ENCODE assay signal across 27 cellular contexts in the genomic region with DNA sequence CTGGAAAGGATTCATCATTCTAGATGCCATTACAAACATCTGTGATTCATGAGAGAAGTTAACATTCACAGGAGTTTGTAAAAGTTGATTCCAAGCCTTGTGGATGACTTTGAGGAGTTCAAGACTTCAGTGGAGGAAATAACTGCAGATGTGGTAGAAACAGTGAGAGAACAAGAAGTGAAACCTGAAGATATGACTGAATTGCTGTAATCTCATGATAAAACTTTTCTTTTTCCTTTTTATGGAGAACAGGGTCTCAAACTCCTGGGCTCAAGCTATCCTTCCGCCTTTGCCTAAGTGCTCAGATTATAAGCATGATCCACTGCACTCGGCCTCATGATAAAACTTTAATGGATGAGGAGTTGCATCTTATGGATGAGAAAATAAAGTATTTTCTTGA.
DNase-seq lines count a peak whose midpoint lies in the region; ATAC-seq, FAIRE-seq and TF ChIP-seq lines count a peak whose summit lies in the region.
"Had no signal": no experiment of that assay in that cellular context is flagged by ENCODE, and none has a peak within 500 bp of the region (broad histone marks: within the 10 kb centered on the region; RNA-seq: fewer than 3 reads in every experiment).

No MANE protein-coding gene starts in this region.

- ATAC-seq in GM19351 (IDR thresholded peaks at IDR 0.05; ENCODE audit: unreplicated experiment) (peak; percentile 44), GM12878 (no peak), gastroesophageal sphincter (no peak)
- ATAC-seq in activated CD4-positive, alpha-beta T cell treated with anti-CD3 and anti-CD28 coated beads for 36 hours = no peak
- ATAC-seq: A549 had no signal

- H3K27ac ChIP-seq in GM12878 (ENCODE audit: control insufficient read depth, insufficient read depth) (no peak overlapping the region), gastroesophageal sphincter (no peak overlapping the region), sigmoid colon (no peak overlapping the region)
- H3K27ac ChIP-seq: A549; BLaER1 treated with 17β-estradiol and CSF1 and Interleukin-3, amounts not matched to agents 10 nM and 100 nM; SJSA1 had no signal

- H3K27me3 ChIP-seq in GM12878 (replicated peaks in 1 of 2; ENCODE audit: control insufficient read depth in 2 of 2, insufficient read depth in 2 of 2, low read length in 1 of 2) (no peaks in the 10 kb centered on the region; a peak in 1 of 4 replicates), gastroesophageal sphincter (no peaks in the 10 kb centered on the region), sigmoid colon (no peaks in the 10 kb centered on the region)
- H3K27me3 ChIP-seq: SJSA1 had no signal

- H3K4me3 ChIP-seq in GM12878 (no peak overlapping the region), gastroesophageal sphincter (no peak overlapping the region), sigmoid colon (no peak overlapping the region)
- H3K4me3 ChIP-seq: A549; BLaER1 treated with 17β-estradiol and CSF1 and Interleukin-3, amounts not matched to agents 10 nM and 100 nM; SJSA1 had no signal

- peak; percentile 43 for FAIRE-seq in GM12891 (lab: Jason Lieb, UNC)
- no peak for FAIRE-seq in GM12878 (lab: Jason Lieb, UNC)
- FAIRE-seq: A549, GM12892, H1, RCC 7860 had no signal

- no peak for DNase-seq in GM12891 (ENCODE audit: insufficient read length, low spot score)
- DNase-seq in NCI-H226 = peak; percentile 29
- no peak for DNase-seq in GM12878 (ENCODE audit: low read depth, low spot score)
- no peak for DNase-seq in activated CD4-positive, alpha-beta T cell treated with anti-CD3 and anti-CD28 coated beads for 36 hours
- DNase-seq in sigmoid colon = no peak
- DNase-seq: AML-193; Caco-2; CD4-positive, alpha-beta memory T cell; EL; GDM1; HCEC 1CT; IMR-90; KG1; MM.1S; NCI-H1105; NCI-H2029; NCI-H446 treated with DMSO at 0.1 percent for 48 hours; NCI-H82; NK-92 treated with Interleukin-12 subunit alpha and Interleukin-12 subunit beta, amount 100 ng/mL, for 24 hours had no signal

- CTCF ChIA-PET in GM12878 (lab: Yijun Ruan, JAX) = no interaction called here
- CTCF ChIA-PET in activated CD4-positive, alpha-beta T cell treated with anti-CD3 and anti-CD28 coated beads for 36 hours (lab: Charles Lee) = no interaction called here

- H3K27ac Mint-ChIP-seq in activated CD4-positive, alpha-beta T cell treated with anti-CD3 and anti-CD28 coated beads for 36 hours = no peak overlapping the region
- H3K27ac Mint-ChIP-seq: CD4-positive, alpha-beta memory T cell had no signal

- TF ChIP-seq POLR2A in GM12891 (IDR thresholded peaks at IDR 0.05; ENCODE audit: low read depth, low read length) (no peak), GM12878 (IDR thresholded peaks at IDR 0.05; ENCODE audit: low read depth, low read length) (no peak), gastroesophageal sphincter (IDR thresholded peaks at IDR 0.05) (no peak), sigmoid colon (IDR thresholded peaks at IDR 0.05) (no peak)

- H4K20me1 ChIP-seq in GM12878 (ENCODE audit: control insufficient read depth, insufficient read depth) = no peaks in the 10 kb centered on the region
- H4K20me1 ChIP-seq: BLaER1 treated with 17β-estradiol and CSF1 and Interleukin-3, amounts not matched to agents 10 nM and 100 nM had no signal

- H3K9ac ChIP-seq in GM12878 (ENCODE audit: control insufficient read depth, insufficient read depth, low read length) = no peak overlapping the region
- H3K9ac ChIP-seq: BLaER1 treated with 17β-estradiol and CSF1 and Interleukin-3, amounts not matched to agents 10 nM and 100 nM had no signal

- TF ChIP-seq EP300 in GM12878 (IDR thresholded peaks at IDR 0.05; ENCODE audit: borderline replicate concordance in 1 of 2, control insufficient read depth in 1 of 2, low read depth in 2 of 2, low read length in 2 of 2) (no peak), gastroesophageal sphincter (IDR thresholded peaks at IDR 0.05) (no peak), sigmoid colon (IDR thresholded peaks at IDR 0.05) (no peak)

- no peak overlapping the region for H2AFZ ChIP-seq in GM12878 (ENCODE audit: control insufficient read depth, low read depth, low read length)

- in situ Hi-C loops in GM12878 (cut with MboI) = no loop called here

- H3K4me3 Mint-ChIP-seq in activated CD4-positive, alpha-beta T cell treated with anti-CD3 and anti-CD28 coated beads for 36 hours = no peak overlapping the region
- H3K4me3 Mint-ChIP-seq: CD4-positive, alpha-beta memory T cell had no signal

- no TSS peak for BruUV-seq in GM12878 (replicated peaks; lab: Mats Ljungman, UMichigan)

- H3K36me3 ChIP-seq in GM12878 (ENCODE audit: control insufficient read depth in 2 of 2, insufficient read depth in 2 of 2, low read length in 1 of 2) (no peaks in the 10 kb centered on the region), gastroesophageal sphincter (no peaks in the 10 kb centered on the region), sigmoid colon (no peaks in the 10 kb centered on the region)
- H3K36me3 ChIP-seq: BLaER1 treated with 17β-estradiol and CSF1 and Interleukin-3, amounts not matched to agents 10 nM and 100 nM; SJSA1 had no signal

- H3K36me3 Mint-ChIP-seq in activated CD4-positive, alpha-beta T cell treated with anti-CD3 and anti-CD28 coated beads for 36 hours (ENCODE audit: low read depth) = no peaks in the 10 kb centered on the region
- H3K36me3 Mint-ChIP-seq: CD4-positive, alpha-beta memory T cell had no signal

- POLR2A ChIA-PET in GM12878 (lab: Charles Lee) = no interaction called here
- POLR2A ChIA-PET in activated CD4-positive, alpha-beta T cell treated with anti-CD3 and anti-CD28 coated beads for 36 hours (lab: Charles Lee) = no interaction called here

- TF ChIP-seq RAD21 in GM12878 (IDR thresholded peaks at IDR 0.05; ENCODE audit: insufficient read depth, low read depth, low read length) = no peak

- peaks cover 5% of the 10 kb centered on the region for H3K27me3 Mint-ChIP-seq in activated CD4-positive, alpha-beta T cell treated with anti-CD3 and anti-CD28 coated beads for 36 hours

- no peaks in the 10 kb centered on the region for H3K4me1 Mint-ChIP-seq in activated CD4-positive, alpha-beta T cell treated with anti-CD3 and anti-CD28 coated beads for 36 hours
- H3K4me1 Mint-ChIP-seq: CD4-positive, alpha-beta memory T cell had no signal

- no peaks in the 10 kb centered on the region for H3K79me2 ChIP-seq in GM12878 (ENCODE audit: control insufficient read depth, insufficient read depth, low read length)

- 30% methylated on average over 2 of the region's 2 CpGs for WGBS in GM12878 (ENCODE audit: insufficient coverage, insufficient replicate concordance, low lambda C conversion rate, missing lambda C conversion rate)
- 82 to 100% methylated on average over 1 to 2 of the region's 2 CpGs for WGBS in gastroesophageal sphincter (ENCODE audit: low coverage in 1 of 2), 2 donors
- 93 to 94% methylated on average over 2 of the region's 2 CpGs for WGBS in sigmoid colon, 2 donors

- TF ChIP-seq CTCF in GM12878 (IDR thresholded peaks at IDR 0.05 in 2 of 3, conservative IDR thresholded peaks at IDR 0.05 in 1 of 3; ENCODE audit: control insufficient read depth in 2 of 3, extremely low read depth in 1 of 3, insufficient read depth in 1 of 3, low read depth in 3 of 3, low read length in 3 of 3) (no peak), gastroesophageal sphincter (IDR thresholded peaks at IDR 0.05) (no peak), sigmoid colon (IDR thresholded peaks at IDR 0.05) (no peak)

- H3K9me3 Mint-ChIP-seq in activated CD4-positive, alpha-beta T cell treated with anti-CD3 and anti-CD28 coated beads for 36 hours (ENCODE audit: low read depth) = no peaks in the 10 kb centered on the region

- H3K4me2 ChIP-seq in GM12878 (ENCODE audit: control insufficient read depth, insufficient read depth) = no peak overlapping the region
- H3K4me2 ChIP-seq: A549 had no signal

- H3K4me1 ChIP-seq in GM12878 (ENCODE audit: control insufficient read depth, insufficient read depth, low read length) (no peaks in the 10 kb centered on the region), gastroesophageal sphincter (no peaks in the 10 kb centered on the region), sigmoid colon (no peaks in the 10 kb centered on the region)
- H3K4me1 ChIP-seq: A549, SJSA1 had no signal

- H3K9me3 ChIP-seq in GM12878 (replicated peaks; ENCODE audit: control insufficient read depth, insufficient read depth, low read length) = no peaks in the 10 kb centered on the region
- no peaks in the 10 kb centered on the region for H3K9me3 ChIP-seq in gastroesophageal sphincter
- H3K9me3 ChIP-seq in sigmoid colon = no peaks in the 10 kb centered on the region
- H3K9me3 ChIP-seq: A549; BLaER1 treated with 17β-estradiol and CSF1 and Interleukin-3, amounts not matched to agents 10 nM and 100 nM; Caco-2; SJSA1 had no signal

- intact Hi-C loops in GM12878 (cut with micrococcal nuclease; ENCODE audit: unreplicated experiment) (no loop called here), sigmoid colon (cut with DNase I) (no loop called here)
- intact Hi-C loops in activated CD4-positive, alpha-beta T cell treated with anti-CD3 and anti-CD28 coated beads for 36 hours (cut with DNase I, micrococcal nuclease) = no loop called here

- RAD21 ChIA-PET in GM12878 (lab: Charles Lee; ENCODE audit: unreplicated experiment) = no interaction called here

- SMC1A ChIA-PET in GM12878 (lab: Charles Lee; ENCODE audit: uncharacterized antibody, unreplicated experiment) = no interaction called here

TF ChIP-seq in GM12891, 5 proteins besides CTCF, POLR2A, EP300 and RAD21:
- TF ChIP-seq TAF1 (IDR thresholded peaks at IDR 0.05; ENCODE audit: low read depth, low read length) = no peak
- TF ChIP-seq SPI1 (IDR thresholded peaks at IDR 0.05; ENCODE audit: low read depth, low read length) = peak; percentile 86

TF ChIP-seq in GM12878, 131 proteins besides CTCF, POLR2A, EP300 and RAD21:
- TF ChIP-seq CBX5 (IDR thresholded peaks at IDR 0.05; ENCODE audit: low read depth) = no peak
- peak; percentile 34; the same call in 1 of the 2 replicates for TF ChIP-seq SPI1 (IDR thresholded peaks at IDR 0.05; ENCODE audit: borderline replicate concordance, insufficient read depth, low read depth, low read length)
